Comparison of ENCODE assay signal across 17 cellular contexts in genomic region chr12:98870521-98870920, GRCh38.
DNase-seq lines count a peak whose midpoint lies in the region; ATAC-seq, FAIRE-seq and TF ChIP-seq lines count a peak whose summit lies in the region.
"Had no signal": no experiment of that assay in that cellular context is flagged by ENCODE, and none has a peak within 500 bp of the region (broad histone marks: within the 10 kb centered on the region; RNA-seq: fewer than 3 reads in every experiment).

No MANE protein-coding gene starts in this region.

- no peak overlapping the region for H2AK5ac ChIP-seq in H9 (ENCODE audit: insufficient read length, low read length)

- H2AFZ ChIP-seq in H9 (ENCODE audit: low read length): no peak overlapping the region

- TF ChIP-seq CTCF in H9 (conservative IDR thresholded peaks at IDR 0.05): no peak

- H3K79me2 ChIP-seq in H9 (ENCODE audit: insufficient read depth, low read length): no peaks in the 10 kb centered on the region

- no peaks in the 10 kb centered on the region for H3K9me3 ChIP-seq in H9 (ENCODE audit: control insufficient read depth, low read depth, low read length)
- H3K9me3 ChIP-seq: gastroesophageal sphincter had no signal

- H3K4me2 ChIP-seq in H9 (ENCODE audit: insufficient read depth, insufficient read length, low read length): no peak overlapping the region

- no peak overlapping the region for H2BK120ac ChIP-seq in H9 (ENCODE audit: low read depth, low read length, poor library complexity, severe bottlenecking)

- no peak overlapping the region for H3K4ac ChIP-seq in H9 (ENCODE audit: low read depth, low read length)

- no peaks in the 10 kb centered on the region for H3K27me3 ChIP-seq in H9 (ENCODE audit: insufficient read depth, low read length)
- H3K27me3 ChIP-seq: gastroesophageal sphincter had no signal

- H3K23me2 ChIP-seq in H9 (ENCODE audit: insufficient read length, low read depth, low read length, poor library complexity, severe bottlenecking): no peaks in the 10 kb centered on the region

- no peak overlapping the region for H4K91ac ChIP-seq in H9 (ENCODE audit: insufficient read length, low read depth, low read length)

- H3K9me3 Mint-ChIP-seq in H9: no peaks in the 10 kb centered on the region; a peak in 2 of 5 replicates
- H3K9me3 Mint-ChIP-seq: activated naive CD8-positive, alpha-beta T cell treated with anti-CD3 and anti-CD28 coated beads, Interleukin-2, amount 10 ng/mL, durations not matched to agents 7 days and 5 days; mesothelial cell of epicardium had no signal

- H2BK20ac ChIP-seq in H9 (ENCODE audit: low read depth, low read length, poor library complexity, severe bottlenecking): no peak overlapping the region

- no peak overlapping the region for H3K27ac ChIP-seq in H9 (ENCODE audit: insufficient read length, low read depth, low read length)
- H3K27ac ChIP-seq: gastroesophageal sphincter had no signal

- no peak overlapping the region for H3K23ac ChIP-seq in H9 (ENCODE audit: insufficient read length, low read depth, low read length)

- no peak overlapping the region for H4K5ac ChIP-seq in H9 (ENCODE audit: insufficient read length, low read depth, low read length)

- H2BK5ac ChIP-seq in H9 (ENCODE audit: insufficient read length, low read length): no peak overlapping the region

- no peaks in the 10 kb centered on the region; a peak in 2 of 7 replicates for H3K36me3 Mint-ChIP-seq in H9 (ENCODE audit: insufficient read depth in 1 of 3, low read depth in 3 of 3)
- H3K36me3 Mint-ChIP-seq: activated naive CD8-positive, alpha-beta T cell treated with anti-CD3 and anti-CD28 coated beads, Interleukin-2, amount 10 ng/mL, durations not matched to agents 7 days and 5 days; mesothelial cell of epicardium; T-cell had no signal

- DNase-seq in Ammon's horn (ENCODE audit: low spot score) (peak; percentile 94), HTR-8/SVneo (ENCODE audit: insufficient read length, low spot score) (no peak), NCI-H748 treated with DMSO at 0.1 percent for 48 hours (lab: John Stamatoyannopoulos, UW) (peak; percentile 87), hippocampal formation (lab: John Stamatoyannopoulos, UW) (peak; percentile 81 to 91), H9 (no peak), GF-D8 (lab: John Stamatoyannopoulos, UW) (no peak), hepatic stellate cell (ENCODE audit: low spot score) (no peak)
- DNase-seq: activated CD4-positive, CD25-positive, alpha-beta regulatory T cell; activated naive CD8-positive, alpha-beta T cell treated with anti-CD3 and anti-CD28 coated beads, Interleukin-2, amount 10 ng/mL, durations not matched to agents 7 days and 5 days; activated T-cell treated with anti-CD3 and anti-CD28 coated beads for 4 hours; DMS79 treated with DMSO at 0.1 percent for 48 hours; islet precursor cell; T-cell had no signal

- no peak overlapping the region for H2BK15ac ChIP-seq in H9 (ENCODE audit: low read depth, low read length)

- no peak overlapping the region for H3K56ac ChIP-seq in H9 (ENCODE audit: insufficient read length, low read depth, low read length)

- H3K27me3 Mint-ChIP-seq in H9 (ENCODE audit: low read depth): no peaks in the 10 kb centered on the region

- H3K9ac ChIP-seq in H9 (ENCODE audit: extremely low read depth, insufficient read length, low read length): no peak overlapping the region

- H4K8ac ChIP-seq in H9 (replicated peaks; ENCODE audit: insufficient read length, low read depth, low read length): no peak overlapping the region

- no peak for ATAC-seq in GM19397 (IDR thresholded peaks at IDR 0.05; ENCODE audit: unreplicated experiment)
- ATAC-seq: gastroesophageal sphincter, T-cell had no signal

- H3T11ph ChIP-seq in H9 (ENCODE audit: low read length): no peak overlapping the region

- peaks cover 6% of the 10 kb centered on the region; the same call in 1 of the 2 replicates for H3K4me1 ChIP-seq in H9 (ENCODE audit: insufficient read depth, low read length)
- H3K4me1 ChIP-seq: gastroesophageal sphincter had no signal

- H2BK12ac ChIP-seq in H9 (ENCODE audit: insufficient read length, low read depth, low read length): no peak overlapping the region

- no peak overlapping the region for H3K14ac ChIP-seq in H9 (ENCODE audit: insufficient read depth, low read length)

- no peaks in the 10 kb centered on the region for H3K79me1 ChIP-seq in H9 (ENCODE audit: insufficient read depth, low read depth, low read length, poor library complexity, severe bottlenecking)

- H3K4me1 Mint-ChIP-seq in H9: peaks cover 10% of the 10 kb centered on the region in 2 experiments
- H3K4me1 Mint-ChIP-seq: mesothelial cell of epicardium had no signal

- H3K18ac ChIP-seq in H9 (ENCODE audit: insufficient read length, low read depth, low read length): no peak overlapping the region

- peak overlapping the region in 1 of 3 experiments; percentile 41; a peak in 1 of 7 replicates for H3K27ac Mint-ChIP-seq in H9
- H3K27ac Mint-ChIP-seq: activated naive CD8-positive, alpha-beta T cell treated with anti-CD3 and anti-CD28 coated beads, Interleukin-2, amount 10 ng/mL, durations not matched to agents 7 days and 5 days; mesothelial cell of epicardium; T-cell had no signal

- no CpG with 5 or more reads among the region's 6 CpGs for WGBS in H9 (ENCODE audit: extremely low coverage, insufficient read length, low lambda C conversion rate)

- no peaks in the 10 kb centered on the region for H4K20me1 ChIP-seq in H9 (ENCODE audit: control insufficient read depth, insufficient read depth, insufficient read length)

- peak; percentile 13 for FAIRE-seq in HTR-8/SVneo (lab: Jason Lieb, UNC)
- FAIRE-seq: endothelial cell of umbilical vein had no signal

- no peak overlapping the region for H3K4me3 Mint-ChIP-seq in H9
- H3K4me3 Mint-ChIP-seq: activated naive CD8-positive, alpha-beta T cell treated with anti-CD3 and anti-CD28 coated beads, Interleukin-2, amount 10 ng/mL, durations not matched to agents 7 days and 5 days; mesothelial cell of epicardium; T-cell had no signal

Comparison
In these comparisons a context has a peak if more than half of its experiments do, and no peak if none do; other contexts are left out.
1. DNase-seq: peak in Ammon's horn (single experiment), NCI-H748 treated with DMSO at 0.1 percent for 48 hours (single experiment) and hippocampal formation (2 of 2); none in HTR-8/SVneo (single experiment), H9 (single experiment), GF-D8 (single experiment) and hepatic stellate cell (single experiment).